ENCODE assay signal across 8 cellular contexts in the genomic region with DNA sequence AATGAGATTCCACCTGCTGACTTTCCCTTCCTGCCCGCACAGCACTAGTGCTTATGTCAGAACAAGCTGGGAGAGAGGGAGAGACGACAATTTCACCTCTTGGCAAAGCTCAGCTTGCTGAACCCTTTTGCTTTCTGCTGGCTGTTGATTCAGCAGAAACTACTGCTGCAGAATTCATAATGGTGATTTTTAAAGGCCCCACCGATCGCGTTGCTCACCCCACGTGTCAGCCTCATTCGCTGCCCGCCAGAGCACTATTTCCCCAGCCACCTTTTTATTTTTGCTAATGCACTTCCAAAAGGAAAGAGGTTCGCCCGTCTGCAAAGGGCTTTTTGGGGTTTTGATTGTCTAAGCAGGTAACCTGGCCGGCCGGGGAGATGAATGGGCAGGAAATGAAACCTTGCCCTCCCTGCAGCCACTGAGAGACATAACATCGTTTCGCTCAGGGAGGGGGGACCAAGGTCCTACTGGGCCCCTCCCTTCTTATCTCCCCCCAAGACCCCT.
DNase-seq lines count a peak whose midpoint lies in the region; ATAC-seq lines count a peak whose summit lies in the region.

No MANE protein-coding gene starts in this region.

- no peaks in the 10 kb centered on the region for H3K9me3 Mint-ChIP-seq in activated naive CD8-positive, alpha-beta T cell (ENCODE audit: low read depth)

- peaks cover 19% of the 10 kb centered on the region for H3K27me3 Mint-ChIP-seq in activated naive CD8-positive, alpha-beta T cell

- no peak for ATAC-seq in HG02852 (IDR thresholded peaks at IDR 0.05; ENCODE audit: unreplicated experiment)

- H3K27ac Mint-ChIP-seq in activated naive CD8-positive, alpha-beta T cell = no peak overlapping the region

- peaks cover 0 to 20% (median 19%) of the 10 kb centered on the region in 5 donors for H3K4me1 ChIP-seq in subcutaneous abdominal adipose tissue (ENCODE audit: control insufficient read depth in 5 of 5, insufficient read depth in 5 of 5, low read length in 5 of 5)

- H3K9me3 ChIP-seq in subcutaneous abdominal adipose tissue (ENCODE audit: control insufficient read depth in 5 of 5, low read length in 5 of 5) = no peaks in the 10 kb centered on the region

- no peak overlapping the region for H3K27ac ChIP-seq in subcutaneous abdominal adipose tissue (ENCODE audit: low read depth, low read length)

- peak overlapping the region; percentile 32 to 64 (median 58) for H3K4me3 ChIP-seq in subcutaneous abdominal adipose tissue (ENCODE audit: low read depth in 1 of 5, low read length in 5 of 5)

- H3K36me3 ChIP-seq in subcutaneous abdominal adipose tissue (ENCODE audit: control insufficient read depth in 5 of 5, insufficient read depth in 5 of 5, low read length in 5 of 5) = no peaks in the 10 kb centered on the region

- H3K9ac ChIP-seq in subcutaneous abdominal adipose tissue (ENCODE audit: low read length in 5 of 5) = no peak overlapping the region

- H3K4me3 Mint-ChIP-seq in activated naive CD8-positive, alpha-beta T cell = peak overlapping the region; percentile 87

- peaks cover 17 to 24% (median 17%) of the 10 kb centered on the region in 5 donors for H3K27me3 ChIP-seq in subcutaneous abdominal adipose tissue (ENCODE audit: control insufficient read depth in 5 of 5, insufficient read depth in 4 of 5, low read length in 5 of 5)

- no peaks in the 10 kb centered on the region for H3K36me3 Mint-ChIP-seq in activated naive CD8-positive, alpha-beta T cell

- H3K4me1 Mint-ChIP-seq in activated naive CD8-positive, alpha-beta T cell (ENCODE audit: low read depth) = peaks cover 10% of the 10 kb centered on the region

- DNase-seq in activated gamma-delta T cell treated with Interleukin-2 at 50 U/mL for 16 hours (peak; percentile 10), activated gamma-delta T cell (lab: John Stamatoyannopoulos, UW) (no peak), left kidney (ENCODE audit: low read depth, low spot score) (peak; percentile 31), NCI-H82 treated with DMSO at 0.1 percent for 48 hours (lab: John Stamatoyannopoulos, UW; ENCODE audit: unreplicated experiment) (no peak), KG1 (lab: John Stamatoyannopoulos, UW) (no peak)

Comparison
In these comparisons a context has a peak if more than half of its experiments do, and no peak if none do; other contexts are left out.
1. DNase-seq: peak in activated gamma-delta T cell treated with Interleukin-2 at 50 U/mL for 16 hours (single experiment) and left kidney (single experiment); none in activated gamma-delta T cell (single experiment), NCI-H82 treated with DMSO at 0.1 percent for 48 hours (single experiment) and KG1 (single experiment).